Comparison of ENCODE assay signal across 8 cellular contexts in genomic region chr20:33730946-33731692, GRCh38. TPM values are rescaled to one million over a fixed set of nuclear protein-coding genes. Genes with fewer than 3 reads are reported as not detected.
DNase-seq lines count a peak whose midpoint lies in the region; ATAC-seq and TF ChIP-seq lines count a peak whose summit lies in the region.

No MANE protein-coding gene starts in this region.

- peaks cover 17% of the 10 kb centered on the region for H3K4me1 Mint-ChIP-seq in T-helper 17 cell

- no peak for DNase-seq in T-helper 17 cell
- DNase-seq in fibroblast of pulmonary artery (ENCODE audit: low read depth) = no peak
- no peak for DNase-seq in HCEC 1CT
- DNase-seq in DMS53 (lab: John Stamatoyannopoulos, UW) = no peak
- no peak for DNase-seq in NOMO-1 treated with DMSO at 0.1 percent for 48 hours (lab: John Stamatoyannopoulos, UW; ENCODE audit: unreplicated experiment)

- H3K27me3 ChIP-seq in rectal smooth muscle tissue (ENCODE audit: control insufficient read depth, insufficient read depth, low read length) = no peaks in the 10 kb centered on the region

- peak overlapping the region; percentile 61 for H3K4me3 ChIP-seq in fibroblast of pulmonary artery (replicated peaks; ENCODE audit: low read depth, low read length)
- peak overlapping the region; percentile 79 for H3K4me3 ChIP-seq in rectal smooth muscle tissue (ENCODE audit: low read length)

- H3K36me3 ChIP-seq in ES-I3 (ENCODE audit: insufficient read depth, low read length) (no peaks in the 10 kb centered on the region), rectal smooth muscle tissue (ENCODE audit: control insufficient read depth, insufficient read depth, low read length) (no peaks in the 10 kb centered on the region)

- ATAC-seq in T-helper 17 cell = no peak
- ATAC-seq in HG02610 (IDR thresholded peaks at IDR 0.05; ENCODE audit: unreplicated experiment) = no peak

- peaks cover 10% of the 10 kb centered on the region; the same call in 1 of the 2 replicates for H3K4me1 ChIP-seq in ES-I3 (ENCODE audit: insufficient read depth, low read length)
- H3K4me1 ChIP-seq in rectal smooth muscle tissue (ENCODE audit: control insufficient read depth, insufficient read depth, low read length) = peaks cover 7% of the 10 kb centered on the region

- peak overlapping the region; percentile 76 for H3K4me3 Mint-ChIP-seq in T-helper 17 cell

- H3K9ac ChIP-seq in ES-I3 (ENCODE audit: low read depth, low read length) (peak overlapping the region; percentile 43; the same call in 1 of the 2 replicates), rectal smooth muscle tissue (ENCODE audit: low read length) (peak overlapping the region; percentile 28)

- TF ChIP-seq CTCF in fibroblast of pulmonary artery (IDR thresholded peaks at IDR 0.05; ENCODE audit: low read length, missing control alignments) = no peak

- H3K36me3 Mint-ChIP-seq in T-helper 17 cell (ENCODE audit: low read depth) = no peaks in the 10 kb centered on the region

- peak overlapping the region; percentile 72 for H3K27ac Mint-ChIP-seq in T-helper 17 cell

- no peaks in the 10 kb centered on the region for H3K27me3 Mint-ChIP-seq in T-helper 17 cell

- no peaks in the 10 kb centered on the region for H3K9me3 ChIP-seq in ES-I3 (ENCODE audit: control insufficient read depth, insufficient read depth, low read length)
- no peaks in the 10 kb centered on the region for H3K9me3 ChIP-seq in T-helper 17 cell (ENCODE audit: control insufficient read depth, low read length, poor library complexity, severe bottlenecking)

- H3K27ac ChIP-seq in rectal smooth muscle tissue (ENCODE audit: low read depth, low read length) = peak overlapping the region; percentile 89

RNA-seq across cellular contexts. Expression of gene ZNF341, which starts 0.7 kb away (rescaled TPM):
- 1 to 10 TPM; 4.0 to 4.2 TPM for total RNA-seq in T-helper 17 cell

RNA-seq across cellular contexts. Expression of gene PXMP4, which starts 11.0 kb away (rescaled TPM):
- total RNA-seq in T-helper 17 cell = 1 to 10 TPM; 3.7 to 4.0 TPM

RNA-seq across cellular contexts. Expression of gene E2F1, which starts 44.9 kb away (rescaled TPM):
- 10 to 100 TPM in 1 of 2 donors, 1 to 10 TPM in 1; 2.6 to 11.5 TPM for total RNA-seq in T-helper 17 cell

RNA-seq across cellular contexts. Expression of gene NECAB3, which starts 56.9 kb away (rescaled TPM):
- 10 to 100 TPM; 10.2 to 12.2 TPM for total RNA-seq in T-helper 17 cell
